ENCODE assay signal across 8 cellular contexts in the genomic region with DNA sequence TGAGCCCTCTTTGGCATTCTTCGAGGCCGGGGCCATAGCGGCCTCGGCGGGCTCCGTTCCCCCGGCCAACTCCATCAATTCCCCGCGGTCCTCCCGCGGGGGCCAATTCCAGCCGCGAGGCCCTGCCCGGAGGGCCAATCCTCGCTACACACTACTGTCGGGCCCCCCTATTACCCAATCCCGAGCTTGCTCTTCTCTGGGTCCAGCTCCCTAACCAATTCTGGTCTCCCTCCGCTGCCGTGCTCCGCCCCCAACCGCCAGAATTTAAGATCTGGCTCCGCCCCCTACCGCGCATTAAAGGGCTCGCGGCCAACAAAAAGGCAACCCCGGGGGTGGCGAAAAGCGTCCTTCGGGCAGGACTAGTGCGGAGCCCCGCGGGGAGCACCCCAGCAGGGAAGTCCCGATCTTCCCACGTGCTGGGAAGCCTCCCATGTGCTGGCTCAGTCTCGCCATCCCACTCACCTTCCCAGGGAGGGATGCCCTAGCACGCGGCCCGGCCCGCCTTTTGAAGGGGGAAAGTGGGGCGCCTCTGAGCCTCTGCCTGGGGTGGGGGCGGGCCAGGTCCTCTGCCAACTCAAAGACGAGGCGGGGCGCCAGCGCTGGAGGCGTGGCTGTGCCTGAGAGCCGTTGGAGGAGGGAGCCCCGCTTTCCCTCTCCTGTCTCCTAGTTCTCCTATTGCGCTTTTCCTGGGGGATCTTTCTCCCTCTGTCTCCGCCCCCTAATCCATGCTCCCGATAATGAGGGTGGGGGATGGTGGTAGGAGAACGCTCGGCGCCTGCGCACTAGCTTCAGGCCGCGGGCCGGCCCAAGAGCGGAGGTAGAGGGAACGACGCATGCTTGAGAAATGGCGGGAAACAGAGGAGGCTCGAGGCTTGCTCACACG. TPM values are rescaled to one million over a fixed set of nuclear protein-coding genes. Genes with fewer than 3 reads are reported as not detected.
A peak's percentile ranks its signal among the peaks of the same experiment; 100 is the strongest.
DNase-seq lines count a peak whose midpoint lies in the region; ATAC-seq lines count a peak whose summit lies in the region.

No MANE protein-coding gene starts in this region.

- peaks cover 15 to 80% (median 69%) of the 10 kb centered on the region in 5 donors for H3K4me1 ChIP-seq in subcutaneous abdominal adipose tissue (ENCODE audit: control insufficient read depth in 5 of 5, insufficient read depth in 5 of 5, low read length in 5 of 5)

- peak overlapping the region; percentile 100 for H3K27ac ChIP-seq in subcutaneous abdominal adipose tissue (ENCODE audit: low read depth, low read length)

- H3K27me3 Mint-ChIP-seq in activated naive CD4-positive, alpha-beta T cell treated with anti-CD3 and anti-CD28 coated beads, Interleukin-2, amount 10 ng/mL, durations not matched to agents 7 days and 5 days, result peaks cover 38% of the 10 kb centered on the region

- peak overlapping the region; percentile 69 for H3K4me3 ChIP-seq in Jurkat, Clone E6-1 (ENCODE audit: low read length)
- peak overlapping the region; percentile 29 to 88 (median 73) for H3K4me3 ChIP-seq in subcutaneous abdominal adipose tissue (ENCODE audit: low read depth in 1 of 5, low read length in 5 of 5)

- peak; percentile 86 for ATAC-seq in GM21529 (IDR thresholded peaks at IDR 0.05; ENCODE audit: unreplicated experiment)

- peak overlapping the region; percentile 84 to 94 (median 87) for H3K9ac ChIP-seq in subcutaneous abdominal adipose tissue (ENCODE audit: low read length in 5 of 5)

- peak overlapping the region; percentile 89 for H3K4me3 Mint-ChIP-seq in activated naive CD4-positive, alpha-beta T cell treated with anti-CD3 and anti-CD28 coated beads, Interleukin-2, amount 10 ng/mL, durations not matched to agents 7 days and 5 days

- peak overlapping the region; percentile 88 for H3K27ac Mint-ChIP-seq in activated naive CD4-positive, alpha-beta T cell treated with anti-CD3 and anti-CD28 coated beads, Interleukin-2, amount 10 ng/mL, durations not matched to agents 7 days and 5 days

- peaks cover 0 to 3% (median 0%) of the 10 kb centered on the region in 5 donors for H3K27me3 ChIP-seq in subcutaneous abdominal adipose tissue (ENCODE audit: control insufficient read depth in 5 of 5, insufficient read depth in 4 of 5, low read length in 5 of 5)

- peaks cover 5% of the 10 kb centered on the region for H3K36me3 Mint-ChIP-seq in activated naive CD4-positive, alpha-beta T cell treated with anti-CD3 and anti-CD28 coated beads, Interleukin-2, amount 10 ng/mL, durations not matched to agents 7 days and 5 days

- H3K36me3 ChIP-seq in subcutaneous abdominal adipose tissue (ENCODE audit: control insufficient read depth in 5 of 5, insufficient read depth in 5 of 5, low read length in 5 of 5), result no peaks in the 10 kb centered on the region

- H3K9me3 Mint-ChIP-seq in activated naive CD4-positive, alpha-beta T cell treated with anti-CD3 and anti-CD28 coated beads, Interleukin-2, amount 10 ng/mL, durations not matched to agents 7 days and 5 days, result no peaks in the 10 kb centered on the region

- H3K4me1 Mint-ChIP-seq in activated naive CD4-positive, alpha-beta T cell treated with anti-CD3 and anti-CD28 coated beads, Interleukin-2, amount 10 ng/mL, durations not matched to agents 7 days and 5 days, result peaks cover 45% of the 10 kb centered on the region

- CTCF ChIA-PET in activated naive CD4-positive, alpha-beta T cell treated with anti-CD3 and anti-CD28 coated beads, Interleukin-2, amount 10 ng/mL, durations not matched to agents 7 days and 5 days (lab: Charles Lee), result interaction anchor here (0.8 to 2.3 kb wide), 7 partner anchors 10 to 105 kb away, joined by 3 to 10 read pairs (median 7); partner anchors contain the start of genes CEACAM1 and CXCL17

- DNase-seq in DMS153 treated with DMSO at 0.1 percent for 48 hours (lab: John Stamatoyannopoulos, UW; ENCODE audit: unreplicated experiment), result peak; percentile 91
- peak; percentile 75 for DNase-seq in Jurkat, Clone E6-1 (ENCODE audit: low read depth, low spot score)
- peak; percentile 80 for DNase-seq in SHP77 treated with DMSO at 0.1 percent for 48 hours (lab: John Stamatoyannopoulos, UW)
- DNase-seq in activated naive CD4-positive, alpha-beta T cell treated with anti-CD3 and anti-CD28 coated beads, Interleukin-2, amount 10 ng/mL, durations not matched to agents 7 days and 5 days, result peak; percentile 96
- peak; percentile 97 for DNase-seq in germinal center (ENCODE audit: low spot score)
- DNase-seq in non-pigmented ciliary epithelial cell (ENCODE audit: low read depth), result peak; percentile 73

- no peaks in the 10 kb centered on the region for H3K9me3 ChIP-seq in subcutaneous abdominal adipose tissue (ENCODE audit: control insufficient read depth in 5 of 5, low read length in 5 of 5)

RNA-seq across cellular contexts. Expression of gene LIPE, which starts 3.5 kb away (rescaled TPM):
- polyA plus RNA-seq in Jurkat, Clone E6-1 (2012; ENCODE audit: insufficient read depth, insufficient read length), result 14.7 TPM

RNA-seq across cellular contexts. Expression of gene CXCL17, which starts 19.0 kb away (rescaled TPM):
- polyA plus RNA-seq in Jurkat, Clone E6-1 (2012; ENCODE audit: insufficient read depth, insufficient read length), result not detected

RNA-seq across cellular contexts. Expression of gene CNFN, which starts 33.6 kb away (rescaled TPM):
- 7.0 TPM for polyA plus RNA-seq in Jurkat, Clone E6-1 (2012; ENCODE audit: insufficient read depth, insufficient read length)

Comparison
In these comparisons a context has a peak if more than half of its experiments do, and no peak if none do; other contexts are left out.
1. Peak in every context shown above with its lines: DNase-seq, ATAC-seq, H3K4me3 ChIP-seq and H3K27ac ChIP-seq.